31 cellular contexts compared by ENCODE assay signal in genomic region chr7:75758491-75758890, GRCh38. TPM values are rescaled to one million over a fixed set of nuclear protein-coding genes. Genes with fewer than 3 reads are reported as not detected.
DNase-seq lines count a peak whose midpoint lies in the region; ATAC-seq, FAIRE-seq and TF ChIP-seq lines count a peak whose summit lies in the region.
"Had no signal": no experiment of that assay in that cellular context is flagged by ENCODE, and none has a peak within 500 bp of the region (broad histone marks: within the 10 kb centered on the region; RNA-seq: fewer than 3 reads in every experiment).

No MANE protein-coding gene starts in this region.

- WGBS in GM23248 (ENCODE audit: low coverage in 1 of 2, low lambda C conversion rate in 2 of 2, missing lambda C conversion rate in 2 of 2), 2 experiments: 15 to 34% methylated on average over 2 of the region's 2 CpGs
- WGBS in K562 (ENCODE audit: insufficient coverage, low coverage, missing lambda C conversion rate): 48% methylated on average over 2 of the region's 2 CpGs

- intact Hi-C loops in K562 (cut with micrococcal nuclease): no loop called here
- intact Hi-C loops in activated T-helper 1 cell treated with anti-CD3 and anti-CD28 coated beads, Interleukin-12 subunit alpha, Interleukin-12 subunit beta, Interleukin-2, Interleukin-4 antibody, amounts not matched to agents 30 ng/mL and 10 ng/mL and 1 ng/mL, durations not matched to agents 14 hours and 24 hours and 36 hours (cut with micrococcal nuclease): no loop called here

- H3K27ac ChIP-seq in GM23248 (no peak overlapping the region), K562 (ENCODE audit: extremely low read depth, low read depth, low read length) (no peak overlapping the region), caudate nucleus (ENCODE audit: low read depth, low read length) (no peak overlapping the region)
- H3K27ac ChIP-seq: BLaER1, HL-60, SJSA1 had no signal

- H3K9me3 ChIP-seq in GM23248 (ENCODE audit: low read depth) (no peaks in the 10 kb centered on the region), K562 (replicated peaks; ENCODE audit: control insufficient read depth, insufficient read depth, low read depth, low read length) (no peaks in the 10 kb centered on the region)
- H3K9me3 ChIP-seq: BLaER1 had no signal

- TF ChIP-seq RAD21 in K562 (CRISPR knock-in tag; conservative IDR thresholded peaks at IDR 0.05 in 1 of 2, IDR thresholded peaks at IDR 0.05 in 1 of 2): no peak

- H3K4me1 ChIP-seq in GM23248 (ENCODE audit: insufficient read depth) (no peaks in the 10 kb centered on the region), K562 (replicated peaks in 1 of 2; ENCODE audit: control insufficient read depth in 2 of 2, insufficient read depth in 2 of 2, low read length in 2 of 2) (peaks cover 3% of the 10 kb centered on the region in 2 experiments; a peak in 3 of 5 replicates)

- no peak overlapping the region for H3K27ac Mint-ChIP-seq in activated T-helper 1 cell treated with anti-CD3 and anti-CD28 coated beads, Interleukin-12 subunit alpha, Interleukin-12 subunit beta, Interleukin-2, Interleukin-4 antibody, amounts not matched to agents 30 ng/mL and 10 ng/mL and 1 ng/mL, durations not matched to agents 14 hours and 24 hours and 36 hours
- H3K27ac Mint-ChIP-seq: CD4-positive, CD25-positive, alpha-beta regulatory T cell had no signal

- H3K4me2 ChIP-seq in GM23248 (ENCODE audit: unreplicated experiment): no peak overlapping the region
- no peak overlapping the region for H3K4me2 ChIP-seq in K562 (ENCODE audit: insufficient read depth, low read length)
- H3K4me2 ChIP-seq: BLaER1 had no signal

- no peaks in the 10 kb centered on the region for H3K36me3 Mint-ChIP-seq in activated T-helper 1 cell treated with anti-CD3 and anti-CD28 coated beads, Interleukin-12 subunit alpha, Interleukin-12 subunit beta, Interleukin-2, Interleukin-4 antibody, amounts not matched to agents 30 ng/mL and 10 ng/mL and 1 ng/mL, durations not matched to agents 14 hours and 24 hours and 36 hours (ENCODE audit: low read depth)
- H3K36me3 Mint-ChIP-seq: CD4-positive, CD25-positive, alpha-beta regulatory T cell had no signal

- H3F3A ChIP-seq in GM23248 (ENCODE audit: insufficient read depth): no peaks in the 10 kb centered on the region

- POLR2A ChIA-PET in K562 (lab: Yijun Ruan, JAX): no interaction called here

- peaks cover 7% of the 10 kb centered on the region for H3K27me3 Mint-ChIP-seq in activated T-helper 1 cell treated with anti-CD3 and anti-CD28 coated beads, Interleukin-12 subunit alpha, Interleukin-12 subunit beta, Interleukin-2, Interleukin-4 antibody, amounts not matched to agents 30 ng/mL and 10 ng/mL and 1 ng/mL, durations not matched to agents 14 hours and 24 hours and 36 hours (ENCODE audit: insufficient read depth)

- ATAC-seq in K562 (no peak), HG03175 (IDR thresholded peaks at IDR 0.05; ENCODE audit: unreplicated experiment) (no peak)
- ATAC-seq: GM12878, PC-3 had no signal

- no peak overlapping the region for H3K4me3 ChIP-seq in GM23248
- no peak overlapping the region for H3K4me3 ChIP-seq in K562
- no peak overlapping the region for H3K4me3 ChIP-seq in fibroblast of the aortic adventitia (ENCODE audit: low read depth, low read length)
- H3K4me3 ChIP-seq: BLaER1, GM12878, SJSA1 had no signal

- no peak for FAIRE-seq in K562 (lab: Jason Lieb, UNC)
- FAIRE-seq: A204.1, GM12878, GM19239 had no signal

- no peaks in the 10 kb centered on the region for H3K4me1 Mint-ChIP-seq in activated T-helper 1 cell treated with anti-CD3 and anti-CD28 coated beads, Interleukin-12 subunit alpha, Interleukin-12 subunit beta, Interleukin-2, Interleukin-4 antibody, amounts not matched to agents 30 ng/mL and 10 ng/mL and 1 ng/mL, durations not matched to agents 14 hours and 24 hours and 36 hours (ENCODE audit: low read depth)

- H3K79me2 ChIP-seq in GM23248 (ENCODE audit: insufficient read depth) (no peaks in the 10 kb centered on the region), K562 (ENCODE audit: control insufficient read depth, insufficient read depth, low read length) (no peaks in the 10 kb centered on the region)

- TF ChIP-seq CTCF in K562 (IDR thresholded peaks at IDR 0.05 in 2 of 3, conservative IDR thresholded peaks at IDR 0.05 in 1 of 3; ENCODE audit: insufficient read depth in 2 of 3, low read depth in 1 of 3, low read length in 3 of 3) (no peak), fibroblast of the aortic adventitia (IDR thresholded peaks at IDR 0.05; ENCODE audit: insufficient read depth, low read length) (no peak)

- no TSS peak for BruUV-seq in K562 (replicated peaks; lab: Mats Ljungman, UMichigan)

- no peaks in the 10 kb centered on the region for H3K9me3 Mint-ChIP-seq in activated T-helper 1 cell treated with anti-CD3 and anti-CD28 coated beads, Interleukin-12 subunit alpha, Interleukin-12 subunit beta, Interleukin-2, Interleukin-4 antibody, amounts not matched to agents 30 ng/mL and 10 ng/mL and 1 ng/mL, durations not matched to agents 14 hours and 24 hours and 36 hours
- H3K9me3 Mint-ChIP-seq: CD4-positive, CD25-positive, alpha-beta regulatory T cell had no signal

- in situ Hi-C loops in GM23248 (cut with MboI): loop anchor here (10.0 to 25.0 kb wide), 2 partner anchors 114 to 196 kb away; no protein-coding TSS in a partner anchor
- in situ Hi-C loops in K562 (cut with MboI): loop anchor here (10.0 to 25.0 kb wide), 2 partner anchors 304 to 879 kb away; partner anchors contain the start of gene POMZP3

- H4K20me1 ChIP-seq in GM23248 (ENCODE audit: insufficient read depth) (no peaks in the 10 kb centered on the region), K562 (replicated peaks; ENCODE audit: control insufficient read depth, insufficient read depth, low read length) (no peaks in the 10 kb centered on the region)
- H4K20me1 ChIP-seq: BLaER1 had no signal

- no peak for TF ChIP-seq POLR2A in K562 (conservative IDR thresholded peaks at IDR 0.05)

- no peaks in the 10 kb centered on the region for H3K36me3 ChIP-seq in GM23248 (ENCODE audit: low read depth)
- no peaks in the 10 kb centered on the region for H3K36me3 ChIP-seq in K562 (ENCODE audit: control insufficient read depth, insufficient read depth, low read length)
- H3K36me3 ChIP-seq: BLaER1, SJSA1 had no signal

- no peak overlapping the region for H2AFZ ChIP-seq in GM23248
- H2AFZ ChIP-seq in K562 (ENCODE audit: low read depth, low read length): no peak overlapping the region

- CTCF ChIA-PET in K562 (lab: Yijun Ruan, JAX; ENCODE audit: low intra/inter-chr PET ratio): no interaction called here

- H3K9ac ChIP-seq in GM23248 (no peak overlapping the region), K562 (ENCODE audit: insufficient read depth in 1 of 2, low read depth in 2 of 2, low read length in 2 of 2) (no peak overlapping the region)
- H3K9ac ChIP-seq: BLaER1 had no signal

- H3K9me1 ChIP-seq in K562 (ENCODE audit: control insufficient read depth, insufficient read depth, low read length): no peaks in the 10 kb centered on the region

- no peak overlapping the region for H3K4me3 Mint-ChIP-seq in activated T-helper 1 cell treated with anti-CD3 and anti-CD28 coated beads, Interleukin-12 subunit alpha, Interleukin-12 subunit beta, Interleukin-2, Interleukin-4 antibody, amounts not matched to agents 30 ng/mL and 10 ng/mL and 1 ng/mL, durations not matched to agents 14 hours and 24 hours and 36 hours
- H3K4me3 Mint-ChIP-seq: CD4-positive, CD25-positive, alpha-beta regulatory T cell had no signal

- H3K9me2 ChIP-seq in GM23248 (ENCODE audit: insufficient read depth): no peaks in the 10 kb centered on the region

- DNase-seq in GM23248 (peak; percentile 43), K562 (ENCODE audit: extremely low read depth in 1 of 4, low spot score in 3 of 4) (no peak), fibroblast of the aortic adventitia (ENCODE audit: low read depth) (peak; percentile 22), renal cortical epithelial cell (ENCODE audit: low read depth) (peak; percentile 39), caudate nucleus (lab: John Stamatoyannopoulos, UW) (no peak)
- no peak for DNase-seq in activated T-helper 1 cell treated with anti-CD3 and anti-CD28 coated beads, Interleukin-12 subunit alpha, Interleukin-12 subunit beta, Interleukin-2, Interleukin-4 antibody, amounts not matched to agents 30 ng/mL and 10 ng/mL and 1 ng/mL, durations not matched to agents 14 hours and 24 hours and 36 hours (ENCODE audit: low spot score)
- DNase-seq in stimulated activated CD4-positive, alpha-beta T cell treated with anti-CD3 and anti-CD28 coated beads, Interleukin-12 subunit alpha, Interleukin-12 subunit beta, amount 100 ng/mL, for 4 hours: no peak
- DNase-seq: CD4-positive, CD25-positive, alpha-beta regulatory T cell; Kasumi-1; MV-4-11; NCI-H1105; NCI-H1436 treated with DMSO at 0.1 percent for 48 hours; NCI-H187 treated with DMSO at 0.1 percent for 48 hours; NCI-H2171 treated with DMSO at 0.1 percent for 48 hours; NCI-H345; NCI-H510A treated with DMSO at 0.1 percent for 48 hours; NCI-H748 treated with DMSO at 0.1 percent for 48 hours; PC-3; Right ventricle myocardium superior had no signal

- no peak for TF ChIP-seq EP300 in K562 (IDR thresholded peaks at IDR 0.05; ENCODE audit: low read length)

- H3K27me3 ChIP-seq in GM23248 (replicated peaks; ENCODE audit: insufficient read depth) (no peaks in the 10 kb centered on the region), K562 (ENCODE audit: control insufficient read depth in 2 of 2, insufficient read depth in 2 of 2, low read length in 2 of 2) (no peaks in the 10 kb centered on the region)
- H3K27me3 ChIP-seq: BLaER1, SJSA1 had no signal

RNA-seq across cellular contexts. Expression of gene CCL26, which starts 13.5 kb away (rescaled TPM):
- total RNA-seq in GM23248 (2014; rRNA removed; shearing (Covaris generic)): not detected in 2 replicates
- polyA plus RNA-seq in GM23248 (2016; fragmentation: Nextera tagmentation; extraction: Ambion mirVana) (2.2 and 2.3 TPM in 2 replicates), K562 (2011; rRNA removed) (1.3 and 2.3 TPM in 2 replicates), K562 (2014; fragmentation: Illumina TruSeq; extraction: Trizol) (5.5 and 7.2 TPM in 2 replicates), K562 (2014; fragmentation: Nextera tagmentation; extraction: Ambion mirVana) (10 to 100 TPM; 21.8 to 26.8 TPM), K562 (2014; rRNA removed) (4.9 and 7.1 TPM in 2 replicates)
- 1.6 TPM in 1 of 2 replicates, not detected in the other for total RNA-seq in K562 (2011; cell fraction: chromatin; rRNA removed; ENCODE audit: low replicate concordance)
- total RNA-seq in K562 (2011; cell fraction: nucleolus; rRNA removed): 1.3 and 3.2 TPM in 2 replicates
- 3.0 TPM in 1 of 2 replicates, not detected in the other for total RNA-seq in K562 (2011; cell fraction: nucleoplasm; rRNA removed)
- total RNA-seq in K562 (2014; rRNA removed) (3.0 and 9.1 TPM in 2 replicates), K562 (2014; rRNA removed; fragmentation: Illumina TruSeq; extraction: Trizol) (5.9 and 8.9 TPM in 2 replicates), K562 (2015; rRNA removed; fragmentation: Illumina TruSeq; extraction: Trizol) (8.2 and 9.1 TPM in 2 replicates), K562 (2021) (8.1 and 8.4 TPM in 2 replicates), fibroblast of the aortic adventitia (ENCODE audit: low replicate concordance) (0.33 and 1.2 TPM in 2 replicates), renal cortical epithelial cell (not detected in 2 replicates)
- 0.91 and 3.8 TPM in 2 replicates for polyA plus RNA-seq in K562 (2011; cell fraction: cytosol; rRNA removed)
- 1.4 TPM in 1 of 2 replicates, not detected in the other for polyA plus RNA-seq in K562 (2011; cell fraction: nucleus; rRNA removed)
- polyA plus RNA-seq in K562 (2012): 1.5 and 7.1 TPM in 2 replicates
- 1.8 TPM in 1 of 2 replicates, not detected in the other for polyA minus RNA-seq in K562 (2011; rRNA and poly(A)+ RNA removed)
- polyA minus RNA-seq in K562 (2011; cell fraction: cytosol; rRNA and poly(A)+ RNA removed): not detected in 2 replicates
- not detected in 2 replicates for polyA minus RNA-seq in K562 (2011; cell fraction: nucleus; rRNA and poly(A)+ RNA removed)
- total RNA-seq in activated T-helper 1 cell treated with anti-CD3 and anti-CD28 coated beads, Interleukin-12 subunit alpha, Interleukin-12 subunit beta, Interleukin-2, Interleukin-4 antibody, amounts not matched to agents 30 ng/mL and 10 ng/mL and 1 ng/mL, durations not matched to agents 14 hours and 24 hours and 36 hours: not detected in 2 replicates
- total RNA-seq: CD4-positive, CD25-positive, alpha-beta regulatory T cell; G401; GM12878; Right ventricle myocardium superior had no signal
- polyA plus RNA-seq: AG04450; CD4-positive, CD25-positive, alpha-beta regulatory T cell; GM12878 had no signal

RNA-seq across cellular contexts. Expression of gene HIP1, which starts 19.8 kb away (rescaled TPM):
- 12.8 and 13.6 TPM in 2 replicates for total RNA-seq in GM23248 (2014; rRNA removed; shearing (Covaris generic))
- 6.1 and 6.2 TPM in 2 replicates for polyA plus RNA-seq in GM23248 (2016; fragmentation: Nextera tagmentation; extraction: Ambion mirVana)
- 47.3 and 47.4 TPM in 2 replicates for total RNA-seq in K562 (2011; cell fraction: chromatin; rRNA removed; ENCODE audit: low replicate concordance)
- 26.8 and 28.3 TPM in 2 replicates for total RNA-seq in K562 (2011; cell fraction: nucleolus; rRNA removed)
- 37.8 and 39.5 TPM in 2 replicates for total RNA-seq in K562 (2011; cell fraction: nucleoplasm; rRNA removed)
- 5.8 and 9.1 TPM in 2 replicates for total RNA-seq in K562 (2014; rRNA removed)
- total RNA-seq in K562 (2014; rRNA removed; fragmentation: Illumina TruSeq; extraction: Trizol): 7.7 and 8.3 TPM in 2 replicates
- total RNA-seq in K562 (2015; rRNA removed; fragmentation: Illumina TruSeq; extraction: Trizol): 9.5 and 10.4 TPM in 2 replicates
- 13.7 and 14.3 TPM in 2 replicates for total RNA-seq in K562 (2021)
- polyA plus RNA-seq in K562 (2011; rRNA removed): 8.5 and 12.3 TPM in 2 replicates
- polyA plus RNA-seq in K562 (2011; cell fraction: cytosol; rRNA removed): 10.5 and 17.5 TPM in 2 replicates
- 5.7 and 6.4 TPM in 2 replicates for polyA plus RNA-seq in K562 (2011; cell fraction: nucleus; rRNA removed)
- polyA plus RNA-seq in K562 (2012): 9.7 and 26.7 TPM in 2 replicates
- polyA plus RNA-seq in K562 (2014; fragmentation: Illumina TruSeq; extraction: Trizol): 11.8 and 12.1 TPM in 2 replicates
- 1 to 10 TPM; 2.4 to 2.6 TPM for polyA plus RNA-seq in K562 (2014; fragmentation: Nextera tagmentation; extraction: Ambion mirVana)
- 8.4 and 9.5 TPM in 2 replicates for polyA plus RNA-seq in K562 (2014; rRNA removed)
- polyA minus RNA-seq in K562 (2011; rRNA and poly(A)+ RNA removed): 15.6 and 28.2 TPM in 2 replicates
- polyA minus RNA-seq in K562 (2011; cell fraction: cytosol; rRNA and poly(A)+ RNA removed): 11.2 and 13.2 TPM in 2 replicates
- 3.8 and 5.5 TPM in 2 replicates for polyA minus RNA-seq in K562 (2011; cell fraction: nucleus; rRNA and poly(A)+ RNA removed)
- 9.3 and 10.5 TPM in 2 replicates for total RNA-seq in fibroblast of the aortic adventitia (ENCODE audit: low replicate concordance)
- 10.1 and 22.0 TPM in 2 replicates for total RNA-seq in renal cortical epithelial cell
- total RNA-seq in activated T-helper 1 cell treated with anti-CD3 and anti-CD28 coated beads, Interleukin-12 subunit alpha, Interleukin-12 subunit beta, Interleukin-2, Interleukin-4 antibody, amounts not matched to agents 30 ng/mL and 10 ng/mL and 1 ng/mL, durations not matched to agents 14 hours and 24 hours and 36 hours: 2.3 and 3.3 TPM in 2 replicates

RNA-seq across cellular contexts. Expression of gene CCL24, which starts 55.1 kb away (rescaled TPM):
- not detected in 2 replicates for total RNA-seq in GM23248 (2014; rRNA removed; shearing (Covaris generic))
- not detected in 2 replicates for polyA plus RNA-seq in GM23248 (2016; fragmentation: Nextera tagmentation; extraction: Ambion mirVana)
- 2.5 TPM in 1 of 2 replicates, not detected in the other for total RNA-seq in K562 (2011; cell fraction: chromatin; rRNA removed; ENCODE audit: low replicate concordance)
- total RNA-seq in K562 (2011; cell fraction: nucleolus; rRNA removed): 2.9 and 3.2 TPM in 2 replicates
- 2.6 TPM in 1 of 2 replicates, not detected in the other for total RNA-seq in K562 (2011; cell fraction: nucleoplasm; rRNA removed)
- 0.45 and 1.0 TPM in 2 replicates for total RNA-seq in K562 (2014; rRNA removed)
- 0.38 and 0.58 TPM in 2 replicates for total RNA-seq in K562 (2014; rRNA removed; fragmentation: Illumina TruSeq; extraction: Trizol)
- 1.8 TPM in 2 replicates for total RNA-seq in K562 (2015; rRNA removed; fragmentation: Illumina TruSeq; extraction: Trizol)
- 0.45 and 0.80 TPM in 2 replicates for total RNA-seq in K562 (2021)
- 1.1 and 3.6 TPM in 2 replicates for polyA plus RNA-seq in K562 (2011; rRNA removed)
- polyA plus RNA-seq in K562 (2011; cell fraction: cytosol; rRNA removed): 1.7 and 10.5 TPM in 2 replicates
- polyA plus RNA-seq in K562 (2011; cell fraction: nucleus; rRNA removed): 2.2 TPM in 1 of 2 replicates, not detected in the other
- 0.92 and 1.1 TPM in 2 replicates for polyA plus RNA-seq in K562 (2012)
- polyA plus RNA-seq in K562 (2014; fragmentation: Illumina TruSeq; extraction: Trizol): 1.0 TPM in 2 replicates
- polyA plus RNA-seq in K562 (2014; fragmentation: Nextera tagmentation; extraction: Ambion mirVana): under 1 TPM in 1 of 2 experiments, not detected in 1; 0.85 TPM
- 0.77 and 1.3 TPM in 2 replicates for polyA plus RNA-seq in K562 (2014; rRNA removed)
- 0.42 and 2.8 TPM in 2 replicates for polyA minus RNA-seq in K562 (2011; rRNA and poly(A)+ RNA removed)
- not detected in 2 replicates for polyA minus RNA-seq in K562 (2011; cell fraction: cytosol; rRNA and poly(A)+ RNA removed)
- not detected in 2 replicates for polyA minus RNA-seq in K562 (2011; cell fraction: nucleus; rRNA and poly(A)+ RNA removed)
- total RNA-seq in fibroblast of the aortic adventitia (ENCODE audit: low replicate concordance): not detected in 2 replicates
- total RNA-seq in renal cortical epithelial cell: not detected in 2 replicates
- total RNA-seq in activated T-helper 1 cell treated with anti-CD3 and anti-CD28 coated beads, Interleukin-12 subunit alpha, Interleukin-12 subunit beta, Interleukin-2, Interleukin-4 antibody, amounts not matched to agents 30 ng/mL and 10 ng/mL and 1 ng/mL, durations not matched to agents 14 hours and 24 hours and 36 hours: not detected in 2 replicates
- total RNA-seq: CD4-positive, CD25-positive, alpha-beta regulatory T cell; G401; GM12878; H4; M059J; PC-3; Right ventricle myocardium superior; RPMI7951 had no signal
- polyA plus RNA-seq: AG04450; CD4-positive, CD25-positive, alpha-beta regulatory T cell; GM12878 had no signal

Comparison
In these comparisons a context has a peak if more than half of its experiments do, and no peak if none do; other contexts are left out.
1. DNase-seq: peak in GM23248 (single experiment), fibroblast of the aortic adventitia (single experiment) and renal cortical epithelial cell (single experiment); none in K562 (0 of 4), caudate nucleus (0 of 61), activated T-helper 1 cell treated with anti-CD3 and anti-CD28 coated beads, Interleukin-12 subunit alpha, Interleukin-12 subunit beta, Interleukin-2, Interleukin-4 antibody, amounts not matched to agents 30 ng/mL and 10 ng/mL and 1 ng/mL, durations not matched to agents 14 hours and 24 hours and 36 hours (single experiment) and stimulated activated CD4-positive, alpha-beta T cell treated with anti-CD3 and anti-CD28 coated beads, Interleukin-12 subunit alpha, Interleukin-12 subunit beta, amount 100 ng/mL, for 4 hours (single experiment).